In genomic region chr16:30893744-30894539, GRCh38 we compare ENCODE assay signal across 1 cellular context.
TF ChIP-seq lines count a peak whose summit lies in the region.

TSS of gene BCL7C (minus strand) at chr16:30894077. CDS start at chr16:30893944, 133 bp downstream.

TF ChIP-seq in HEK293, 187 proteins besides CTCF, POLR2A, EP300 and RAD21 (continued from another document and continues in another):
- no peak for TF ChIP-seq ZSCAN18 (tag by site-specific recombination; IDR thresholded peaks at IDR 0.05)
- TF ChIP-seq ZNF37A (tag by site-specific recombination; IDR thresholded peaks at IDR 0.05): no peak
- TF ChIP-seq ZNF354C (tag by site-specific recombination; IDR thresholded peaks at IDR 0.05; ENCODE audit: borderline replicate concordance, low read depth): no peak
- peak; percentile 90 for TF ChIP-seq ZNF24 (tag by site-specific recombination; IDR thresholded peaks at IDR 0.05)
- TF ChIP-seq ZNF629 (tag by site-specific recombination; IDR thresholded peaks at IDR 0.05): peak; percentile 19; the same call in 1 of the 2 replicates
- TF ChIP-seq ZNF114 (tag by site-specific recombination; IDR thresholded peaks at IDR 0.05): no peak
- TF ChIP-seq INSM2 (tag by site-specific recombination; IDR thresholded peaks at IDR 0.05): 0 out of 2 replicates have a peak, but pooled peaks have one; percentile 12
- peak; percentile 27; the same call in 1 of the 2 replicates for TF ChIP-seq PRDM4 (tag by site-specific recombination; IDR thresholded peaks at IDR 0.05)
- TF ChIP-seq ZNF19 (tag by site-specific recombination; IDR thresholded peaks at IDR 0.05; ENCODE audit: low read depth): no peak
- TF ChIP-seq ZNF830 (tag by site-specific recombination; IDR thresholded peaks at IDR 0.05; ENCODE audit: low read depth): no peak
- no peak for TF ChIP-seq ZNF645 (tag by site-specific recombination; IDR thresholded peaks at IDR 0.05)
- TF ChIP-seq KLF9 (tag by site-specific recombination; IDR thresholded peaks at IDR 0.05; ENCODE audit: low read depth): peak; percentile 85
- TF ChIP-seq ZNF274 (IDR thresholded peaks at IDR 0.05; ENCODE audit: low read length): no peak
- no peak for TF ChIP-seq ZNF274 (tag by site-specific recombination; IDR thresholded peaks at IDR 0.05; ENCODE audit: borderline replicate concordance)
- no peak for TF ChIP-seq ZNF585B (tag by site-specific recombination; IDR thresholded peaks at IDR 0.05)
- TF ChIP-seq ZNF660 (tag by site-specific recombination; IDR thresholded peaks at IDR 0.05): peak; percentile 46; the same call in 1 of the 2 replicates
- TF ChIP-seq ZNF132 (tag by site-specific recombination; IDR thresholded peaks at IDR 0.05; ENCODE audit: borderline replicate concordance): no peak
- no peak; the same call in 1 of the 2 replicates for TF ChIP-seq ZNF777 (tag by site-specific recombination; IDR thresholded peaks at IDR 0.05; ENCODE audit: borderline replicate concordance)
- peak; percentile 92 for TF ChIP-seq ZBTB17 (tag by site-specific recombination; IDR thresholded peaks at IDR 0.05)
- no peak for TF ChIP-seq ZBTB1 (tag by site-specific recombination; IDR thresholded peaks at IDR 0.05)
- TF ChIP-seq ZNF174 (tag by site-specific recombination; IDR thresholded peaks at IDR 0.05): no peak
- no peak for TF ChIP-seq ZNF558 (tag by site-specific recombination; IDR thresholded peaks at IDR 0.05)
- TF ChIP-seq ZNF302 (tag by site-specific recombination; IDR thresholded peaks at IDR 0.05; ENCODE audit: low read depth): no peak
- peak; percentile 87 for TF ChIP-seq ZSCAN5A (tag by site-specific recombination; IDR thresholded peaks at IDR 0.05)
- no peak for TF ChIP-seq WT1 (tag by site-specific recombination; IDR thresholded peaks at IDR 0.05)
- no peak for TF ChIP-seq ZNF837 (tag by site-specific recombination; IDR thresholded peaks at IDR 0.05)
- no peak for TF ChIP-seq ZNF791 (tag by site-specific recombination; IDR thresholded peaks at IDR 0.05)
- no peak for TF ChIP-seq ZNF670 (tag by site-specific recombination; IDR thresholded peaks at IDR 0.05; ENCODE audit: low read depth)
- TF ChIP-seq MEIS1 (CRISPR knock-in tag; IDR thresholded peaks at IDR 0.05; ENCODE audit: borderline replicate concordance): no peak
- peak; percentile 86 for TF ChIP-seq KLF16 (tag by site-specific recombination; IDR thresholded peaks at IDR 0.05)
- TF ChIP-seq ZNF155 (tag by site-specific recombination; IDR thresholded peaks at IDR 0.05): no peak
- no peak for TF ChIP-seq ZNF521 (tag by site-specific recombination; IDR thresholded peaks at IDR 0.05)
- TF ChIP-seq SP2 (tag by site-specific recombination; IDR thresholded peaks at IDR 0.05): peak; percentile 63
- no peak for TF ChIP-seq ATF2 (tag by site-specific recombination; IDR thresholded peaks at IDR 0.05; ENCODE audit: low read depth)
- TF ChIP-seq ZFP3 (tag by site-specific recombination; IDR thresholded peaks at IDR 0.05; ENCODE audit: low read depth): no peak
- TF ChIP-seq ZNF792 (tag by site-specific recombination; IDR thresholded peaks at IDR 0.05): peak; percentile 45; the same call in 1 of the 2 replicates
- TF ChIP-seq ZNF433 (tag by site-specific recombination; IDR thresholded peaks at IDR 0.05; ENCODE audit: low read depth): no peak
- TF ChIP-seq ZNF571 (tag by site-specific recombination; IDR thresholded peaks at IDR 0.05): no peak
- peak; percentile 90 for TF ChIP-seq ZFHX2 (tag by site-specific recombination; conservative IDR thresholded peaks at IDR 0.05)
- TF ChIP-seq ZNF16 (tag by site-specific recombination; IDR thresholded peaks at IDR 0.05; ENCODE audit: low read depth): no peak
- TF ChIP-seq OVOL3 (tag by site-specific recombination; IDR thresholded peaks at IDR 0.05): peak; percentile 57; the same call in 1 of the 2 replicates
- peak; percentile 42 for TF ChIP-seq ZNF335 (tag by site-specific recombination; conservative IDR thresholded peaks at IDR 0.05)
- TF ChIP-seq ZBTB6 (tag by site-specific recombination; IDR thresholded peaks at IDR 0.05): no peak
- 0 out of 2 replicates have a peak, but pooled peaks have one; percentile 5 for TF ChIP-seq ZBTB44 (tag by site-specific recombination; IDR thresholded peaks at IDR 0.05)
- TF ChIP-seq KLF1 (tag by site-specific recombination; IDR thresholded peaks at IDR 0.05): peak; percentile 83
- no peak for TF ChIP-seq GLI2 (tag by site-specific recombination; IDR thresholded peaks at IDR 0.05; ENCODE audit: borderline replicate concordance, low read depth)
- TF ChIP-seq YY1 (tag by site-specific recombination; IDR thresholded peaks at IDR 0.05): peak; percentile 60; the same call in 1 of the 2 replicates
- no peak for TF ChIP-seq ZNF530 (tag by site-specific recombination; IDR thresholded peaks at IDR 0.05; ENCODE audit: low read depth)
- peak; percentile 10; the same call in 1 of the 2 replicates for TF ChIP-seq ZNF398 (tag by site-specific recombination; IDR thresholded peaks at IDR 0.05)
- TF ChIP-seq ZNF394 (tag by site-specific recombination; IDR thresholded peaks at IDR 0.05; ENCODE audit: borderline replicate concordance): no peak
- TF ChIP-seq ZNF341 (tag by site-specific recombination; IDR thresholded peaks at IDR 0.05; ENCODE audit: low read depth): peak; percentile 67
- no peak for TF ChIP-seq ZNF549 (tag by site-specific recombination; IDR thresholded peaks at IDR 0.05)
- no peak for TF ChIP-seq ZNF223 (tag by site-specific recombination; IDR thresholded peaks at IDR 0.05)
- TF ChIP-seq ELK4 (IDR thresholded peaks at IDR 0.05; ENCODE audit: borderline replicate concordance, low read depth, low read length): no peak
- TF ChIP-seq HOXC10 (CRISPR knock-in tag; IDR thresholded peaks at IDR 0.05): peak; percentile 14; the same call in 1 of the 2 replicates
- peak; percentile 88 for TF ChIP-seq ZNF501 (tag by site-specific recombination; IDR thresholded peaks at IDR 0.05)
